Comparison of ENCODE assay signal across 9 cellular contexts in genomic region chr6:157763894-157764345, GRCh38. TPM values are rescaled to one million over a fixed set of nuclear protein-coding genes. Genes with fewer than 3 reads are reported as not detected.
DNase-seq lines count a peak whose midpoint lies in the region; ATAC-seq, FAIRE-seq and TF ChIP-seq lines count a peak whose summit lies in the region.
"Had no signal": no experiment of that assay in that cellular context is flagged by ENCODE, and none has a peak within 500 bp of the region (broad histone marks: within the 10 kb centered on the region; RNA-seq: fewer than 3 reads in every experiment).

No MANE protein-coding gene starts in this region.

- CTCF ChIA-PET in K562 (lab: Yijun Ruan, JAX; ENCODE audit: low intra/inter-chr PET ratio), result no interaction called here

- no peak overlapping the region for H3K4me3 ChIP-seq in K562
- H3K4me3 ChIP-seq in pancreas, result no peak overlapping the region

- no peak for TF ChIP-seq RAD21 in K562 (CRISPR knock-in tag; conservative IDR thresholded peaks at IDR 0.05 in 1 of 2, IDR thresholded peaks at IDR 0.05 in 1 of 2)

- DNase-seq in K562 (ENCODE audit: extremely low read depth in 1 of 4, low spot score in 3 of 4) (no peak), pancreas (no peak), putamen (ENCODE audit: low spot score) (no peak), NCI-H1417 treated with DMSO at 0.1 percent for 48 hours (lab: John Stamatoyannopoulos, UW) (no peak), cerebellar nuclear complex (lab: John Stamatoyannopoulos, UW) (no peak)

- H2AFZ ChIP-seq in K562 (ENCODE audit: low read depth, low read length), result peak overlapping the region; percentile 77

- TF ChIP-seq POLR2A in K562 (conservative IDR thresholded peaks at IDR 0.05), result no peak

- H3K79me2 ChIP-seq in K562 (ENCODE audit: control insufficient read depth, insufficient read depth, low read length), result no peaks in the 10 kb centered on the region

- FAIRE-seq in K562 (lab: Jason Lieb, UNC), result no peak
- no peak for FAIRE-seq in pancreas (lab: Jason Lieb, UNC)
- FAIRE-seq: TTC549 had no signal

- TF ChIP-seq CTCF in K562 (IDR thresholded peaks at IDR 0.05 in 2 of 3, conservative IDR thresholded peaks at IDR 0.05 in 1 of 3; ENCODE audit: insufficient read depth in 2 of 3, low read depth in 1 of 3, low read length in 3 of 3), result no peak
- no peak for TF ChIP-seq CTCF in pancreas (IDR thresholded peaks at IDR 0.05)

- POLR2A ChIA-PET in K562 (lab: Yijun Ruan, JAX), result interaction anchor here (0.5 to 1.2 kb wide), 5 partner anchors 8 to 300 kb away, joined by 3 to 4 read pairs (median 3); no protein-coding TSS in a partner anchor

- no peaks in the 10 kb centered on the region for H3K36me3 ChIP-seq in K562 (ENCODE audit: control insufficient read depth, insufficient read depth, low read length)
- no peaks in the 10 kb centered on the region for H3K36me3 ChIP-seq in pancreas

- H3K27me3 ChIP-seq in K562 (ENCODE audit: control insufficient read depth in 2 of 2, insufficient read depth in 2 of 2, low read length in 2 of 2) (no peaks in the 10 kb centered on the region), pancreas (no peaks in the 10 kb centered on the region)

- no peaks in the 10 kb centered on the region for H3K9me3 ChIP-seq in K562 (replicated peaks; ENCODE audit: control insufficient read depth, insufficient read depth, low read depth, low read length)
- H3K9me3 ChIP-seq in pancreas, result no peaks in the 10 kb centered on the region

- ATAC-seq in GM19397 (IDR thresholded peaks at IDR 0.05; ENCODE audit: unreplicated experiment) (peak; percentile 14), HG03139 (IDR thresholded peaks at IDR 0.05; ENCODE audit: unreplicated experiment) (peak; percentile 3), K562 (no peak), pancreas (no peak), GM21423 (IDR thresholded peaks at IDR 0.05; ENCODE audit: unreplicated experiment) (no peak)

- H4K20me1 ChIP-seq in K562 (replicated peaks; ENCODE audit: control insufficient read depth, insufficient read depth, low read length), result no peaks in the 10 kb centered on the region

- in situ Hi-C loops in K562 (cut with MboI), result no loop called here

- intact Hi-C loops in K562 (cut with micrococcal nuclease) (loop anchor here (2.0 kb wide), 1 partner anchor 61 kb away; no protein-coding TSS in a partner anchor), pancreas (cut with DNase I) (loop anchor here in 2 of 3 donors (10.0 kb wide), 2 partner anchors 111 to 301 kb away; no protein-coding TSS in a partner anchor)

- H3K4me2 ChIP-seq in K562 (ENCODE audit: insufficient read depth, low read length), result peak overlapping the region; percentile 40; the same call in 1 of the 2 replicates

- H3K27ac ChIP-seq in K562 (ENCODE audit: extremely low read depth, low read depth, low read length) (peak overlapping the region; percentile 42; the same call in 2 of the 3 replicates), pancreas (peak overlapping the region; percentile 39 to 82 (median 62))

- H3K9me1 ChIP-seq in K562 (ENCODE audit: control insufficient read depth, insufficient read depth, low read length), result no peaks in the 10 kb centered on the region

- H3K4me1 ChIP-seq in K562 (replicated peaks in 1 of 2; ENCODE audit: control insufficient read depth in 2 of 2, insufficient read depth in 2 of 2, low read length in 2 of 2), result peaks cover 28 to 47% of the 10 kb centered on the region in 2 experiments
- H3K4me1 ChIP-seq in pancreas, result peaks cover 10 to 19% (median 17%) of the 10 kb centered on the region in 3 donors

- WGBS in K562 (ENCODE audit: insufficient coverage, low coverage, missing lambda C conversion rate), result 45% methylated on average over 5 of the region's 5 CpGs
- WGBS in pancreas, 2 donors, result 61 to 64% methylated on average over 5 of the region's 5 CpGs

- BruUV-seq in K562 (replicated peaks; lab: Mats Ljungman, UMichigan), result no TSS peak

- no peak for TF ChIP-seq EP300 in K562 (IDR thresholded peaks at IDR 0.05; ENCODE audit: low read length)

- 0 out of 4 replicates have a peak overlapping the region, but pooled peaks of 1 of the 2 experiments have one; percentile 7 for H3K9ac ChIP-seq in K562 (ENCODE audit: insufficient read depth in 1 of 2, low read depth in 2 of 2, low read length in 2 of 2)

TF ChIP-seq in K562, 482 proteins besides CTCF, POLR2A, EP300 and RAD21:
- 0 out of 2 replicates have a peak, but pooled peaks have one; percentile 55 for TF ChIP-seq ETV5 (CRISPR knock-in tag; IDR thresholded peaks at IDR 0.05; ENCODE audit: low read depth)
- 0 out of 2 replicates have a peak, but pooled peaks have one; percentile 12 for TF ChIP-seq ARID4B (CRISPR knock-in tag; IDR thresholded peaks at IDR 0.05)
- no peak for TF ChIP-seq ZNF639 (CRISPR knock-in tag; conservative IDR thresholded peaks at IDR 0.05 in 1 of 2, IDR thresholded peaks at IDR 0.05 in 1 of 2)
- TF ChIP-seq DMBX1 (CRISPR knock-in tag; IDR thresholded peaks at IDR 0.05; ENCODE audit: borderline replicate concordance), result no peak
- no peak for TF ChIP-seq ETV6 (IDR thresholded peaks at IDR 0.05; ENCODE audit: borderline replicate concordance in 1 of 2, low read depth in 2 of 2, low read length in 1 of 2)
- TF ChIP-seq ETV6 (CRISPR knock-in tag; IDR thresholded peaks at IDR 0.05; ENCODE audit: borderline replicate concordance), result 0 out of 2 replicates have a peak, but pooled peaks have one; percentile 25
- no peak for TF ChIP-seq NR4A1 (CRISPR knock-in tag; IDR thresholded peaks at IDR 0.05)
- TF ChIP-seq NR4A1 (tag; IDR thresholded peaks at IDR 0.05), result 0 out of 2 replicates have a peak, but pooled peaks have one; percentile 8
- TF ChIP-seq EP400 (IDR thresholded peaks at IDR 0.05), result 0 out of 2 replicates have a peak, but pooled peaks have one; percentile 4
- peak; percentile 8 for TF ChIP-seq HDAC3 (IDR thresholded peaks at IDR 0.05; ENCODE audit: borderline replicate concordance, partially characterized antibody)
TF ChIP-seq in K562: peak in this region for 6.

RNA-seq across cellular contexts. Expression of gene SNX9, which starts 59.1 kb away (rescaled TPM):
- total RNA-seq in K562 (2011; cell fraction: chromatin; rRNA removed; ENCODE audit: low replicate concordance), result 38.7 and 52.0 TPM in 2 replicates
- total RNA-seq in K562 (2011; cell fraction: nucleolus; rRNA removed), result 23.3 and 24.7 TPM in 2 replicates
- 28.7 and 31.5 TPM in 2 replicates for total RNA-seq in K562 (2011; cell fraction: nucleoplasm; rRNA removed)
- total RNA-seq in K562 (2014; rRNA removed), result 57.1 and 64.3 TPM in 2 replicates
- 52.8 and 59.8 TPM in 2 replicates for total RNA-seq in K562 (2014; rRNA removed; fragmentation: Illumina TruSeq; extraction: Trizol)
- total RNA-seq in K562 (2015; rRNA removed; fragmentation: Illumina TruSeq; extraction: Trizol), result 45.2 and 48.1 TPM in 2 replicates
- total RNA-seq in K562 (2021), result 66.8 and 72.2 TPM in 2 replicates
- polyA plus RNA-seq in K562 (2011; rRNA removed), result 63.6 and 80.2 TPM in 2 replicates
- 35.7 and 42.0 TPM in 2 replicates for polyA plus RNA-seq in K562 (2011; cell fraction: cytosol; rRNA removed)
- polyA plus RNA-seq in K562 (2011; cell fraction: nucleus; rRNA removed), result 56.0 and 61.8 TPM in 2 replicates
- polyA plus RNA-seq in K562 (2012), result 38.3 and 43.4 TPM in 2 replicates
- 79.5 and 81.7 TPM in 2 replicates for polyA plus RNA-seq in K562 (2014; fragmentation: Illumina TruSeq; extraction: Trizol)
- polyA plus RNA-seq in K562 (2014; fragmentation: Nextera tagmentation; extraction: Ambion mirVana), result 1 to 10 TPM; 6.0 to 7.3 TPM
- 61.3 and 70.0 TPM in 2 replicates for polyA plus RNA-seq in K562 (2014; rRNA removed)
- polyA minus RNA-seq in K562 (2011; rRNA and poly(A)+ RNA removed), result 59.7 and 63.7 TPM in 2 replicates
- polyA minus RNA-seq in K562 (2011; cell fraction: cytosol; rRNA and poly(A)+ RNA removed), result 28.7 and 35.8 TPM in 2 replicates
- polyA minus RNA-seq in K562 (2011; cell fraction: nucleus; rRNA and poly(A)+ RNA removed), result 21.7 and 34.3 TPM in 2 replicates
- 10 to 100 TPM; 14.6 to 27.4 (median 16.3) TPM for total RNA-seq in pancreas
- polyA plus RNA-seq in pancreas, result 10 to 100 TPM; 14.2 to 16.3 TPM

Comparison
In these comparisons a context has a peak if more than half of its experiments do, and no peak if none do; other contexts are left out.
1. ATAC-seq: peak in GM19397 (single experiment) and HG03139 (single experiment); none in K562 (single experiment), pancreas (0 of 4) and GM21423 (single experiment).